ENCODE assay signal across 10 cellular contexts in genomic region chr22:42580040-42580439, GRCh38. TPM values are rescaled to one million over a fixed set of nuclear protein-coding genes. Genes with fewer than 3 reads are reported as not detected.
DNase-seq lines count a peak whose midpoint lies in the region; ATAC-seq and TF ChIP-seq lines count a peak whose summit lies in the region.
"Not testable (repeated sequence)": the region's sequence is repeated elsewhere in the genome, so short reads cannot be mapped to it uniquely, and the experiment has no call there.
"Had no signal": no experiment of that assay in that cellular context is flagged by ENCODE, and none has a peak within 500 bp of the region (broad histone marks: within the 10 kb centered on the region; RNA-seq: fewer than 3 reads in every experiment).

No MANE protein-coding gene starts in this region.

- not testable (repeated sequence) for H3F3A ChIP-seq in Loucy (ENCODE audit: low read depth)

- H3K4me3 ChIP-seq in Loucy (ENCODE audit: low read length, poor library complexity, severe bottlenecking): not testable (repeated sequence)

- H3K36me3 ChIP-seq in Loucy (ENCODE audit: insufficient read depth, low read length): peaks cover 33% of the 10 kb centered on the region; the same call in 1 of the 2 replicates

- POLR2A ChIA-PET in CD4-positive, alpha-beta T cell (lab: Charles Lee): interaction anchor here (0.7 kb wide), 1 partner anchor 34 kb away, joined by 3 read pairs; the partner anchor contains the start of gene POLDIP3
- POLR2A ChIA-PET in activated CD4-positive, alpha-beta T cell treated with anti-CD3 and anti-CD28 coated beads for 36 hours (lab: Charles Lee): interaction anchor here (3.3 kb wide), 1 partner anchor 36 kb away, joined by 13 read pairs; no protein-coding TSS in a partner anchor

- not testable (repeated sequence) for H3K9ac ChIP-seq in Loucy (ENCODE audit: low read depth, low read length, poor library complexity, severe bottlenecking)

- peak overlapping the region; percentile 15 for H3K4me3 Mint-ChIP-seq in CD4-positive, alpha-beta T cell
- H3K4me3 Mint-ChIP-seq in activated CD4-positive, alpha-beta T cell treated with anti-CD3 and anti-CD28 coated beads for 36 hours: peak overlapping the region; percentile 40
- peak overlapping the region; percentile 57 for H3K4me3 Mint-ChIP-seq in activated T-cell treated with anti-CD3 and anti-CD28 coated beads, Interleukin-2, amount 50 U/mL, for 4 hours
- H3K4me3 Mint-ChIP-seq in activated naive CD4-positive, alpha-beta T cell treated with anti-CD3 and anti-CD28 coated beads, Interleukin-2, amount 50 U/mL, for 24 hours: peak overlapping the region; percentile 58
- not testable (repeated sequence) for H3K4me3 Mint-ChIP-seq in endothelial cell (ENCODE audit: unreplicated experiment)
- H3K4me3 Mint-ChIP-seq in nephron progenitor cell (peak overlapping the region; percentile 71), type B pancreatic cell (peak overlapping the region; percentile 58)

- peak overlapping the region; percentile 8 for H3K4me2 ChIP-seq in Loucy (ENCODE audit: low read depth, low read length, poor library complexity, severe bottlenecking)

- not testable (repeated sequence) for H3K27me3 ChIP-seq in CD4-positive, alpha-beta T cell (ENCODE audit: control insufficient read depth, insufficient read depth, low read length); Loucy (ENCODE audit: insufficient read depth, low read length, poor library complexity, severe bottlenecking)

- H3K4me1 Mint-ChIP-seq in CD4-positive, alpha-beta T cell (ENCODE audit: low read depth): peaks cover 12% of the 10 kb centered on the region
- H3K4me1 Mint-ChIP-seq in activated CD4-positive, alpha-beta T cell treated with anti-CD3 and anti-CD28 coated beads for 36 hours; activated T-cell treated with anti-CD3 and anti-CD28 coated beads, Interleukin-2, amount 50 U/mL, for 4 hours (ENCODE audit: low read depth): not testable (repeated sequence)
- H3K4me1 Mint-ChIP-seq in activated naive CD4-positive, alpha-beta T cell treated with anti-CD3 and anti-CD28 coated beads, Interleukin-2, amount 50 U/mL, for 24 hours: peaks cover 10% of the 10 kb centered on the region
- H3K4me1 Mint-ChIP-seq in endothelial cell (ENCODE audit: unreplicated experiment) (peaks cover 13% of the 10 kb centered on the region), nephron progenitor cell (peaks cover 14% of the 10 kb centered on the region), type B pancreatic cell (ENCODE audit: unreplicated experiment) (peaks cover 10% of the 10 kb centered on the region)

- not testable (repeated sequence) for TF ChIP-seq CTCF in CD4-positive, alpha-beta T cell (IDR thresholded peaks at IDR 0.05); Loucy (conservative IDR thresholded peaks at IDR 0.05; ENCODE audit: low read length); endothelial cell (IDR thresholded peaks at IDR 0.05; ENCODE audit: unreplicated experiment); nephron progenitor cell (IDR thresholded peaks at IDR 0.05); type B pancreatic cell (conservative IDR thresholded peaks at IDR 0.05)

- H2AFZ ChIP-seq in Loucy (ENCODE audit: low read length): not testable (repeated sequence)

- H3K9me3 Mint-ChIP-seq in CD4-positive, alpha-beta T cell; activated CD4-positive, alpha-beta T cell treated with anti-CD3 and anti-CD28 coated beads for 36 hours (ENCODE audit: low read depth); activated T-cell treated with anti-CD3 and anti-CD28 coated beads, Interleukin-2, amount 50 U/mL, for 4 hours; activated naive CD4-positive, alpha-beta T cell treated with anti-CD3 and anti-CD28 coated beads, Interleukin-2, amount 50 U/mL, for 24 hours; endothelial cell (ENCODE audit: unreplicated experiment); nephron progenitor cell; type B pancreatic cell: not testable (repeated sequence)

- H3K36me3 Mint-ChIP-seq in CD4-positive, alpha-beta T cell (ENCODE audit: low read depth): peaks cover 45% of the 10 kb centered on the region
- peaks cover 41% of the 10 kb centered on the region for H3K36me3 Mint-ChIP-seq in activated CD4-positive, alpha-beta T cell treated with anti-CD3 and anti-CD28 coated beads for 36 hours (ENCODE audit: low read depth)
- not testable (repeated sequence) for H3K36me3 Mint-ChIP-seq in activated T-cell treated with anti-CD3 and anti-CD28 coated beads, Interleukin-2, amount 50 U/mL, for 4 hours (ENCODE audit: insufficient read depth); activated naive CD4-positive, alpha-beta T cell treated with anti-CD3 and anti-CD28 coated beads, Interleukin-2, amount 50 U/mL, for 24 hours; type B pancreatic cell
- H3K36me3 Mint-ChIP-seq in endothelial cell (ENCODE audit: low read depth, unreplicated experiment): peaks cover 22% of the 10 kb centered on the region
- peaks cover 25% of the 10 kb centered on the region for H3K36me3 Mint-ChIP-seq in nephron progenitor cell (ENCODE audit: low read depth)

- H3K79me2 ChIP-seq in Loucy (ENCODE audit: insufficient read depth, low read length): peaks cover 26% of the 10 kb centered on the region

- intact Hi-C loops in CD4-positive, alpha-beta T cell (cut with DNase I, micrococcal nuclease): loop anchor here in 1 of 2 experiments (2.0 kb wide), 1 partner anchor 59 kb away; no protein-coding TSS in a partner anchor
- intact Hi-C loops in activated CD4-positive, alpha-beta T cell treated with anti-CD3 and anti-CD28 coated beads for 36 hours (cut with DNase I, micrococcal nuclease): not testable (repeated sequence)

- ATAC-seq in CD4-positive, alpha-beta T cell (ENCODE audit: poor library complexity); activated CD4-positive, alpha-beta T cell treated with anti-CD3 and anti-CD28 coated beads for 36 hours; activated T-cell treated with anti-CD3 and anti-CD28 coated beads, Interleukin-2, amount 50 U/mL, for 4 hours: not testable (repeated sequence)

- CTCF ChIA-PET in CD4-positive, alpha-beta T cell (lab: Charles Lee); activated CD4-positive, alpha-beta T cell treated with anti-CD3 and anti-CD28 coated beads for 36 hours (lab: Charles Lee): not testable (repeated sequence)

- H4K20me1 ChIP-seq in Loucy (ENCODE audit: insufficient read depth, low read length, poor library complexity, severe bottlenecking): not testable (repeated sequence)

- H3K9me2 ChIP-seq in Loucy (replicated peaks; ENCODE audit: low read depth, low read length): not testable (repeated sequence)

- not testable (repeated sequence) for H3K9me3 ChIP-seq in CD4-positive, alpha-beta T cell (ENCODE audit: control insufficient read depth, low read length); Loucy (ENCODE audit: insufficient read depth, low read depth, low read length)

- DNase-seq in CD4-positive, alpha-beta T cell; activated CD4-positive, alpha-beta T cell treated with anti-CD3 and anti-CD28 coated beads for 36 hours; activated T-cell treated with anti-CD3 and anti-CD28 coated beads, Interleukin-2, amount 50 U/mL, for 4 hours; endothelial cell (ENCODE audit: low spot score); nephron progenitor cell; type B pancreatic cell (ENCODE audit: extremely low spot score, unreplicated experiment): not testable (repeated sequence)

- H3K27me3 Mint-ChIP-seq in CD4-positive, alpha-beta T cell; activated CD4-positive, alpha-beta T cell treated with anti-CD3 and anti-CD28 coated beads for 36 hours; activated T-cell treated with anti-CD3 and anti-CD28 coated beads, Interleukin-2, amount 50 U/mL, for 4 hours (ENCODE audit: low read depth); activated naive CD4-positive, alpha-beta T cell treated with anti-CD3 and anti-CD28 coated beads, Interleukin-2, amount 50 U/mL, for 24 hours; endothelial cell (ENCODE audit: unreplicated experiment); nephron progenitor cell (ENCODE audit: low read depth, poor library complexity); type B pancreatic cell: not testable (repeated sequence)

- not testable (repeated sequence) for H3K4me1 ChIP-seq in Loucy (ENCODE audit: insufficient read depth, low read length, poor library complexity, severe bottlenecking)

- H3K27ac ChIP-seq in CD4-positive, alpha-beta T cell (ENCODE audit: low read depth, low read length): not testable (repeated sequence)

- H3K27ac Mint-ChIP-seq in CD4-positive, alpha-beta T cell; activated CD4-positive, alpha-beta T cell treated with anti-CD3 and anti-CD28 coated beads for 36 hours; activated naive CD4-positive, alpha-beta T cell treated with anti-CD3 and anti-CD28 coated beads, Interleukin-2, amount 50 U/mL, for 24 hours; nephron progenitor cell; type B pancreatic cell: not testable (repeated sequence)
- H3K27ac Mint-ChIP-seq in endothelial cell (ENCODE audit: unreplicated experiment): peak overlapping the region; percentile 36

RNA-seq across cellular contexts. Expression of gene SERHL2, which starts 26.3 kb away (rescaled TPM):
- under 1 TPM in 1 of 2 experiments, not detected in 1; 0.69 TPM for total RNA-seq in CD4-positive, alpha-beta T cell
- 1 to 10 TPM in 1 of 2 experiments, under 1 TPM in 1; 0.78 to 2.1 TPM for total RNA-seq in activated CD4-positive, alpha-beta T cell treated with anti-CD3 and anti-CD28 coated beads for 36 hours
- total RNA-seq in activated T-cell treated with anti-CD3 and anti-CD28 coated beads, Interleukin-2, amount 50 U/mL, for 4 hours: under 1 TPM; 0.55 to 0.96 (median 0.79) TPM
- 0.69 TPM for total RNA-seq in endothelial cell (ENCODE audit: unreplicated experiment)
- 2.8 and 3.9 TPM in 2 replicates for total RNA-seq in type B pancreatic cell (ENCODE audit: low replicate concordance)
- total RNA-seq: A172, H1 had no signal

RNA-seq across cellular contexts. Expression of gene POLDIP3, which starts 34.6 kb away (rescaled TPM):
- 10 to 100 TPM; 77.7 to 80.7 TPM for total RNA-seq in CD4-positive, alpha-beta T cell
- total RNA-seq in activated CD4-positive, alpha-beta T cell treated with anti-CD3 and anti-CD28 coated beads for 36 hours: 10 to 100 TPM; 77.6 to 88.6 TPM
- 10 to 100 TPM; 71.8 to 82.6 (median 77.1) TPM for total RNA-seq in activated T-cell treated with anti-CD3 and anti-CD28 coated beads, Interleukin-2, amount 50 U/mL, for 4 hours
- 50.0 TPM for total RNA-seq in endothelial cell (ENCODE audit: unreplicated experiment)
- 75.6 and 86.9 TPM in 2 replicates for total RNA-seq in type B pancreatic cell (ENCODE audit: low replicate concordance)
